8 cellular contexts compared by ENCODE assay signal in the genomic region with DNA sequence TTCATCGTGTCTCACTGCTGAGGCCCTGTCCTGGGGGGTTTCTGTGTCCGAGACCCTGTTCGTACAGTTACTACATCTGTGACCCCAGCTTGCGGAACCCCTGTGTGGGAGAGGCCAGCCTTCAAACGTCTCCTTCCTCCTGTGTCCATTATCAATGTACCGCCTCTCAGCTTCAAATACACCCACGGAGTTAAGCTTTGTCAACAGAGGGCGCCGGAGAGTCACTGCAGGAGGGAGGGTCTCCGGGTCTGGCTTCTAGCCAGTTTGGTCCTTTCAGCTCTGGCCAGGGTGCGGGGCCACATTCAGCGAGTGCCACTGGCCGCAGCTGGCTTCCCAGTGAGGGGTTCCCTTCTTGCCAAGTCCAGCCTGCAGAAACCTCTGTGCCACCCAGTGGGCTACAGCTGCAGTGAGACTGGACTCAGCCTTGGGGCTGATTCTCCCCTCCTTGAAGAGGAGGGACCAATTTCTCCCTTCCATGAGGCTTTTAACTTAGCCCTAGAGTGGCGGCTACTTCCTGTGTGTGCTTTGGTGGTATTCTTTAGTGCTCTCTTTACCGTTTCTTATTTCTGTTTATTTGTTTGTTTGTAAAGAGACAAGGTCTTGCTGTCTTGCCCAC. TPM values are rescaled to one million over a fixed set of nuclear protein-coding genes. Genes with fewer than 3 reads are reported as not detected.
DNase-seq lines count a peak whose midpoint lies in the region; ATAC-seq and TF ChIP-seq lines count a peak whose summit lies in the region.
"Not testable (repeated sequence)": the region's sequence is repeated elsewhere in the genome, so short reads cannot be mapped to it uniquely, and the experiment has no call there.

No MANE protein-coding gene starts in this region.

- not testable (repeated sequence) for H3K9me3 Mint-ChIP-seq in HFFc6, memory B cell

- not testable (repeated sequence) for H3K4me3 ChIP-seq in fibroblast of villous mesenchyme (ENCODE audit: low read depth, low read length)

- not testable (repeated sequence) for H3K27me3 Mint-ChIP-seq in HFFc6 (ENCODE audit: insufficient read depth); memory B cell

- ATAC-seq in memory B cell (ENCODE audit: low read depth): peak; percentile 95

- H3K4me1 Mint-ChIP-seq in HFFc6 (ENCODE audit: low read depth); memory B cell: not testable (repeated sequence)

- peak; percentile 58 for DNase-seq in D341Med (ENCODE audit: low spot score)
- DNase-seq in HFFc6: not testable (repeated sequence)
- peak; percentile 67 for DNase-seq in NCI-H2227 (lab: John Stamatoyannopoulos, UW; ENCODE audit: unreplicated experiment)
- peak; percentile 47 for DNase-seq in SW480 (ENCODE audit: low spot score)
- DNase-seq in activated gamma-delta T cell treated with Interleukin-2 at 50 U/mL for 16 hours: peak; percentile 29
- peak; percentile 13 for DNase-seq in fibroblast of villous mesenchyme (ENCODE audit: low read depth)
- DNase-seq in memory B cell (ENCODE audit: low spot score in 2 of 2): peak in 1 of 2 donors; percentile 37
- DNase-seq in stimulated activated CD8-positive, alpha-beta memory T cell treated with anti-CD3 and anti-CD28 coated beads, Interleukin-2, amount 100 ng/mL, for 48 hours (ENCODE audit: low read depth in 2 of 2): peak; percentile 10 to 33

- TF ChIP-seq CTCF in HFFc6 (IDR thresholded peaks at IDR 0.05) (peak; percentile 37; the same call in 1 of the 2 replicates), fibroblast of villous mesenchyme (IDR thresholded peaks at IDR 0.05; ENCODE audit: insufficient read depth, low read depth, low read length) (peak; percentile 42)

- H3K36me3 Mint-ChIP-seq in HFFc6 (ENCODE audit: low read depth); memory B cell: not testable (repeated sequence)

- not testable (repeated sequence) for H3K27ac Mint-ChIP-seq in HFFc6, memory B cell

- not testable (repeated sequence) for H3K4me3 Mint-ChIP-seq in HFFc6, memory B cell

RNA-seq across cellular contexts. Expression of a gene that starts 35.4 kb away (rescaled TPM):
- 100 to 1,000 TPM; 167 to 234 (median 217) TPM for total RNA-seq in HFFc6 (2021; fragmentation: NEBNext Ultra II Directional; extraction: Animal tissue kit (Norgen Biotek cat#: 25700))
- total RNA-seq in fibroblast of villous mesenchyme: 83.3 and 114 TPM in 2 replicates

RNA-seq across cellular contexts. Expression of a gene that starts 47.6 kb away (rescaled TPM):
- 10 to 100 TPM in 4 of 6 experiments, 1 to 10 TPM in 2; 8.9 to 20.2 (median 12.7) TPM for total RNA-seq in HFFc6 (2021; fragmentation: NEBNext Ultra II Directional; extraction: Animal tissue kit (Norgen Biotek cat#: 25700))
- total RNA-seq in fibroblast of villous mesenchyme: 9.7 and 10.4 TPM in 2 replicates

RNA-seq across cellular contexts. Expression of a gene that starts 52.8 kb away (rescaled TPM):
- under 1 TPM; 0.02 to 0.83 (median 0.18) TPM for total RNA-seq in HFFc6 (2021; fragmentation: NEBNext Ultra II Directional; extraction: Animal tissue kit (Norgen Biotek cat#: 25700))
- total RNA-seq in fibroblast of villous mesenchyme: under 0.01 TPM in 2 replicates
